Comparison of ENCODE assay signal across 8 cellular contexts in genomic region chr1:88985033-88985432, GRCh38. TPM values are rescaled to one million over a fixed set of nuclear protein-coding genes. Genes with fewer than 3 reads are reported as not detected.
DNase-seq lines count a peak whose midpoint lies in the region; ATAC-seq and TF ChIP-seq lines count a peak whose summit lies in the region.

No MANE protein-coding gene starts in this region.

- ATAC-seq in esophagus mucosa (peak; percentile 96), GM21360 (IDR thresholded peaks at IDR 0.05; ENCODE audit: unreplicated experiment) (no peak)

- peak overlapping the region in 1 of 3 experiments; percentile 17 for H3K4me3 Mint-ChIP-seq in nephron
- no peak overlapping the region for H3K4me3 Mint-ChIP-seq in progenitor cell of endocrine pancreas (ENCODE audit: low read depth)

- DNase-seq in DMS53 (lab: John Stamatoyannopoulos, UW) (peak; percentile 25), DMS53 treated with DMSO at 0.1 percent for 48 hours (lab: John Stamatoyannopoulos, UW; ENCODE audit: unreplicated experiment) (no peak), RWPE1 (ENCODE audit: low spot score) (peak; percentile 85), progenitor cell of endocrine pancreas (ENCODE audit: low spot score, unreplicated experiment) (no peak)
- no peak for DNase-seq in stimulated activated CD4-positive, alpha-beta T cell treated with anti-CD3 and anti-CD28 coated beads, Interleukin-15, amount 100 ng/mL, for 24 hours

- no peak for TF ChIP-seq CTCF in RWPE1 (conservative IDR thresholded peaks at IDR 0.05; ENCODE audit: low read depth)
- TF ChIP-seq CTCF in nephron (IDR thresholded peaks at IDR 0.05; ENCODE audit: unreplicated experiment in 3 of 3), result no peak
- TF ChIP-seq CTCF in progenitor cell of endocrine pancreas (IDR thresholded peaks at IDR 0.05; ENCODE audit: unreplicated experiment), result no peak

- no peak overlapping the region for H3K27ac ChIP-seq in RWPE1

- CTCF ChIA-PET in RWPE1 (lab: Yijun Ruan, JAX), result interaction anchor here (1.0 to 1.4 kb wide), 3 partner anchors 13 to 581 kb away, joined by 3 to 4 read pairs (median 4); no protein-coding TSS in a partner anchor

- H3K4me1 Mint-ChIP-seq in nephron (peaks cover 54% of the 10 kb centered on the region), progenitor cell of endocrine pancreas (ENCODE audit: low read depth) (peaks cover 6% of the 10 kb centered on the region)

- H3K9me3 Mint-ChIP-seq in nephron (no peaks in the 10 kb centered on the region), progenitor cell of endocrine pancreas (ENCODE audit: low read depth) (peaks cover 7% of the 10 kb centered on the region)

- peaks cover 83% of the 10 kb centered on the region for H3K36me3 Mint-ChIP-seq in nephron (ENCODE audit: low read depth)
- H3K36me3 Mint-ChIP-seq in progenitor cell of endocrine pancreas (ENCODE audit: insufficient read depth), result peaks cover 36% of the 10 kb centered on the region

- no peaks in the 10 kb centered on the region for H3K27me3 Mint-ChIP-seq in nephron (ENCODE audit: low read depth)
- no peaks in the 10 kb centered on the region for H3K27me3 Mint-ChIP-seq in progenitor cell of endocrine pancreas

- H3K27ac Mint-ChIP-seq in nephron (peak overlapping the region; percentile 71 to 89 (median 84)), progenitor cell of endocrine pancreas (no peak overlapping the region)

- POLR2A ChIA-PET in RWPE1 (lab: Yijun Ruan, JAX; ENCODE audit: low non-redundant PET), result interaction anchor here (0.7 kb wide), 1 partner anchor 627 kb away, joined by 4 read pairs; no protein-coding TSS in a partner anchor

RNA-seq across cellular contexts. Expression of gene KYAT3, which starts 7.4 kb away (rescaled TPM):
- total RNA-seq in esophagus mucosa (26.3 TPM), progenitor cell of endocrine pancreas (54.7 and 56.2 TPM in 2 replicates)

RNA-seq across cellular contexts. Expression of gene RBMXL1, which starts 7.4 kb away (rescaled TPM):
- 13.9 TPM for total RNA-seq in esophagus mucosa
- 14.4 and 15.0 TPM in 2 replicates for total RNA-seq in progenitor cell of endocrine pancreas

RNA-seq across cellular contexts. Expression of gene GBP3, which starts 37.6 kb away (rescaled TPM):
- total RNA-seq in esophagus mucosa (9.4 TPM), progenitor cell of endocrine pancreas (not detected in 2 replicates)

Comparison
In these comparisons a context has a peak if more than half of its experiments do, and no peak if none do; other contexts are left out.
1. DNase-seq: peak in DMS53 (single experiment) and RWPE1 (single experiment); none in DMS53 treated with DMSO at 0.1 percent for 48 hours (single experiment), stimulated activated CD4-positive, alpha-beta T cell treated with anti-CD3 and anti-CD28 coated beads, Interleukin-15, amount 100 ng/mL, for 24 hours (single experiment) and progenitor cell of endocrine pancreas (single experiment).